In the genomic region with DNA sequence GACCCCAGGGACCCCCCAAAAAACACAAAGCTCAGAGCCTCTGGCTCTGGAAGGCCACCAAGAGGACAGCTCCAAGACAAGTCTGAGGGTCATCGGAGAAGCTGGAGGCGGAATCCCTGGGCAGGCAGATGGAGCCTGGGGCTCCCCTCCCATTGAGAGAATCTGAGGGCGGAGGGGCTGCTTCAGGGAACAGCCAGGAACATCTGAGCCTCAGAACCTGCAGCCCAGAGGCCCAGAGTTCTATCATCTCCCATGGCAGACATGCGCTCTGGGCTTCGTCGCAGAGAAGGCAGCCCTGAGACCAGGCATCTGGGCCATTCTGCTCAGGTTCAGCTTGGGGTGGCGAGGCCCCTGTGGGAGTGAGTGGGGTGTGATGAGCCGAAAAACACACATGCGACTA, we compare ENCODE assay signal across 1 cellular context.
TF ChIP-seq lines count a peak whose summit lies in the region.

No MANE protein-coding gene starts in this region.

TF ChIP-seq in K562, 482 proteins besides CTCF, POLR2A, EP300 and RAD21:
- peak; percentile 59 to 63 for TF ChIP-seq NRF1 (conservative IDR thresholded peaks at IDR 0.05 in 1 of 2, IDR thresholded peaks at IDR 0.05 in 1 of 2)
- TF ChIP-seq TFAM (CRISPR knock-in tag; conservative IDR thresholded peaks at IDR 0.05), result no peak
- no peak for TF ChIP-seq PHF20 (IDR thresholded peaks at IDR 0.05; ENCODE audit: partially characterized antibody)
